In genomic region chr6:47308223-47308567, GRCh38 we compare ENCODE assay signal across 8 cellular contexts. TPM values are rescaled to one million over a fixed set of nuclear protein-coding genes. Genes with fewer than 3 reads are reported as not detected.
DNase-seq lines count a peak whose midpoint lies in the region; ATAC-seq, FAIRE-seq and TF ChIP-seq lines count a peak whose summit lies in the region.

No MANE protein-coding gene starts in this region.

- POLR2A ChIA-PET in H1 (lab: Charles Lee; ENCODE audit: partially characterized antibody), result interaction anchor here (0.6 to 1.7 kb wide), 6 partner anchors 8 to 210 kb away, joined by 3 to 8 read pairs (median 4); partner anchors contain the start of gene CD2AP

- no peaks in the 10 kb centered on the region for H3K27me3 ChIP-seq in H1 (replicated peaks in 1 of 4; ENCODE audit: control insufficient read depth in 3 of 4, extremely low read depth in 1 of 4, insufficient read depth in 3 of 4, low read length in 3 of 4)

- peaks cover 31 to 59% of the 10 kb centered on the region in 2 experiments for H3K79me2 ChIP-seq in H1 (ENCODE audit: control insufficient read depth in 1 of 2, insufficient read depth in 2 of 2, low read length in 2 of 2)

- H4K5ac ChIP-seq in H1 (ENCODE audit: insufficient read length, low read depth, low read length), result no peak overlapping the region

- H2BK15ac ChIP-seq in H1 (ENCODE audit: low read length), result no peak overlapping the region

- H3K27ac ChIP-seq in H1 (ENCODE audit: low read depth, low read length), result no peak overlapping the region

- peaks cover 0 to 8% (median 6%) of the 10 kb centered on the region in 7 donors for H3K9me3 Mint-ChIP-seq in CD14-positive monocyte
- no peaks in the 10 kb centered on the region for H3K9me3 Mint-ChIP-seq in nephron

- H3K36me3 Mint-ChIP-seq in CD14-positive monocyte, result peaks cover 0 to 9% of the 10 kb centered on the region in 2 donors
- no peaks in the 10 kb centered on the region for H3K36me3 Mint-ChIP-seq in nephron (ENCODE audit: low read depth)

- no peak for TF ChIP-seq POLR2A in H1 (IDR thresholded peaks at IDR 0.05; ENCODE audit: control extremely low read depth in 1 of 2, low read depth in 2 of 2, low read length in 2 of 2)

- H3K27ac Mint-ChIP-seq in CD14-positive monocyte, result peak overlapping the region in 1 of 7 donors; percentile 19
- H3K27ac Mint-ChIP-seq in nephron, result peak overlapping the region in 2 of 3 experiments; percentile 3 to 71

- peak overlapping the region; percentile 77 to 96 (median 90) for H3K9ac ChIP-seq in H1 (replicated peaks in 1 of 4; ENCODE audit: extremely low read depth in 1 of 4, low read depth in 3 of 4, low read length in 3 of 4)

- H3K23me2 ChIP-seq in H1 (ENCODE audit: low read depth, low read length), result peaks cover 5% of the 10 kb centered on the region

- TF ChIP-seq EP300 in H1 (IDR thresholded peaks at IDR 0.05; ENCODE audit: borderline replicate concordance in 1 of 2, low read depth in 2 of 2, low read length in 2 of 2), result no peak

- H2BK12ac ChIP-seq in H1 (ENCODE audit: low read depth, low read length), result no peak overlapping the region

- no peak overlapping the region for H4K91ac ChIP-seq in H1 (replicated peaks; ENCODE audit: insufficient read length, low read length)

- DNase-seq in CD14-positive monocyte (ENCODE audit: low spot score), result no peak
- peak; percentile 4 for DNase-seq in NCI-H526 treated with DMSO at 0.1 percent for 48 hours (lab: John Stamatoyannopoulos, UW)
- no peak for DNase-seq in H1 (ENCODE audit: low read depth in 1 of 2, low spot score in 2 of 2)
- no peak for DNase-seq in AML-193 (lab: John Stamatoyannopoulos, UW)
- DNase-seq in OCI-M2 (lab: John Stamatoyannopoulos, UW; ENCODE audit: unreplicated experiment), result no peak

- no peak overlapping the region for H3K23ac ChIP-seq in H1 (ENCODE audit: insufficient read length)

- H3K27me3 Mint-ChIP-seq in CD14-positive monocyte (ENCODE audit: low read depth in 3 of 3) (peaks cover 24 to 38% (median 29%) of the 10 kb centered on the region in 3 donors), nephron (ENCODE audit: low read depth) (peaks cover 20% of the 10 kb centered on the region)

- intact Hi-C loops in CD14-positive monocyte (cut with micrococcal nuclease), result loop anchor here (2.0 to 10.0 kb wide), 3 partner anchors 61 to 453 kb away; no protein-coding TSS in a partner anchor

- H3K79me1 ChIP-seq in H1 (ENCODE audit: low read depth, low read length), result 0 out of 2 replicates have a peak, but pooled peaks cover 4% of the 10 kb centered on the region

- no peak overlapping the region for H2BK5ac ChIP-seq in H1 (ENCODE audit: low read depth, low read length)

- CTCF ChIA-PET in H1 (lab: Charles Lee; ENCODE audit: partially characterized antibody), result interaction anchor here (0.8 to 1.8 kb wide), 9 partner anchors 10 to 216 kb away, joined by 3 to 10 read pairs (median 3); no protein-coding TSS in a partner anchor

- H3K36me3 ChIP-seq in H1 (ENCODE audit: control insufficient read depth in 2 of 4, insufficient read depth in 4 of 4, low read length in 3 of 4), result no peaks in the 10 kb centered on the region

- H3K4ac ChIP-seq in H1 (replicated peaks; ENCODE audit: insufficient read length, low read depth, low read length), result no peak overlapping the region

- peak overlapping the region; percentile 79 to 80 for H3K4me3 Mint-ChIP-seq in CD14-positive monocyte
- H3K4me3 Mint-ChIP-seq in nephron, result peak overlapping the region; percentile 87 to 91 (median 89)

- H2BK20ac ChIP-seq in H1 (ENCODE audit: low read length), result no peak overlapping the region

- H4K20me1 ChIP-seq in H1 (replicated peaks in 1 of 2; ENCODE audit: control insufficient read depth in 1 of 2, insufficient read depth in 2 of 2, low read length in 2 of 2), result peaks cover 5 to 6% of the 10 kb centered on the region in 2 experiments

- H2AFZ ChIP-seq in H1 (ENCODE audit: low read length), result no peak overlapping the region

- ATAC-seq in HG03196 (IDR thresholded peaks at IDR 0.05; ENCODE audit: unreplicated experiment) (no peak), HG02642 (IDR thresholded peaks at IDR 0.05; ENCODE audit: poor library complexity, unreplicated experiment) (no peak)

- H3K9me3 ChIP-seq in H1 (ENCODE audit: insufficient read depth in 2 of 2, low read depth in 1 of 2, low read length in 1 of 2), result no peaks in the 10 kb centered on the region; a peak in 1 of 4 replicates

- WGBS in H1 (ENCODE audit: extremely low coverage in 1 of 2, insufficient coverage in 1 of 2, insufficient read length in 1 of 2, insufficient replicate concordance in 2 of 2, low coverage in 1 of 2, low lambda C conversion rate in 2 of 2, missing lambda C conversion rate in 1 of 2), 2 experiments, result 12% methylated on average over 3 of the region's 3 CpGs; no CpG with 5 or more reads in 1 of the 2 experiments

- H3K56ac ChIP-seq in H1 (replicated peaks; ENCODE audit: insufficient read length, low read depth, low read length), result no peak overlapping the region

- H2BK120ac ChIP-seq in H1 (replicated peaks; ENCODE audit: low read depth, low read length), result no peak overlapping the region

- peak overlapping the region; percentile 6; the same call in 1 of the 2 replicates for H3K18ac ChIP-seq in H1 (ENCODE audit: extremely low read depth, low read length)

- TF ChIP-seq CTCF in CD14-positive monocyte (IDR thresholded peaks at IDR 0.05), result no peak
- TF ChIP-seq CTCF in H1 (IDR thresholded peaks at IDR 0.05; ENCODE audit: control extremely low read depth in 1 of 3, insufficient read depth in 1 of 3, low read depth in 1 of 3, low read length in 3 of 3), result no peak
- no peak for TF ChIP-seq CTCF in nephron (IDR thresholded peaks at IDR 0.05; ENCODE audit: unreplicated experiment in 3 of 3)

- H3K4me1 Mint-ChIP-seq in CD14-positive monocyte (peaks cover 11% of the 10 kb centered on the region), nephron (peaks cover 9% of the 10 kb centered on the region)

- H3K4me1 ChIP-seq in H1 (replicated peaks in 1 of 4; ENCODE audit: control insufficient read depth in 3 of 4, insufficient read depth in 4 of 4, low read length in 3 of 4), result peaks cover 0 to 17% (median 5%) of the 10 kb centered on the region in 4 experiments; a peak in 5 of 7 replicates

- H2AK5ac ChIP-seq in H1 (ENCODE audit: low read depth, low read length), result 0 out of 2 replicates have a peak overlapping the region, but pooled peaks have one; percentile 65

- no peak overlapping the region for H3K14ac ChIP-seq in H1 (ENCODE audit: insufficient read length)

- FAIRE-seq in H1 (lab: Jason Lieb, UNC), result no peak

- no peak for TF ChIP-seq RAD21 in H1 (IDR thresholded peaks at IDR 0.05 in 1 of 2, conservative IDR thresholded peaks at IDR 0.05 in 1 of 2; ENCODE audit: low read depth in 2 of 2, low read length in 2 of 2)

- peak overlapping the region; percentile 79 to 93 (median 88) for H3K4me3 ChIP-seq in H1 (ENCODE audit: extremely low read depth in 1 of 4, insufficient read depth in 2 of 4, low read depth in 3 of 4, low read length in 4 of 4)

- peak overlapping the region; percentile 93 to 94 for H3K4me2 ChIP-seq in H1 (ENCODE audit: insufficient read depth in 1 of 2, low read depth in 2 of 2, low read length in 2 of 2)

- no peak overlapping the region for H4K8ac ChIP-seq in H1 (ENCODE audit: extremely low read depth, insufficient read depth, low read length)

TF ChIP-seq in H1, 55 proteins besides CTCF, POLR2A, EP300 and RAD21:
- TF ChIP-seq SIX5 (IDR thresholded peaks at IDR 0.05; ENCODE audit: low read depth, low read length) (no peak), TEAD4 (IDR thresholded peaks at IDR 0.05; ENCODE audit: low read depth, low read length) (0 out of 2 replicates have a peak, but pooled peaks have one; percentile 0)

RNA-seq across cellular contexts. Expression of gene TNFRSF21, which starts 1.5 kb away (rescaled TPM):
- polyA plus RNA-seq in CD14-positive monocyte (under 1 TPM; 0.58 to 0.86 TPM), H1 (2011; rRNA removed) (16.4 and 21.3 TPM in 2 replicates)
- 52.4 and 52.7 TPM in 2 replicates for total RNA-seq in H1 (2021; fragmentation: NEBNext Ultra II Directional; extraction: Animal tissue kit (Norgen Biotek cat#: 25700))
- polyA plus RNA-seq in H1 (2011; cell fraction: cytosol; rRNA removed), result 20.2 TPM
- 15.2 TPM for polyA plus RNA-seq in H1 (2011; cell fraction: nucleus; rRNA removed)
- 34.6 to 40.9 TPM (median 35.8 TPM) in 4 replicates for polyA plus RNA-seq in H1 (2012, experiment 1 of 2)
- polyA plus RNA-seq in H1 (2012, experiment 2 of 2), result 20.3 TPM
- polyA plus RNA-seq in H1 (2013, experiment 1 of 2), result 45.5 TPM
- polyA plus RNA-seq in H1 (2013, experiment 2 of 2), result 56.1 TPM
- polyA minus RNA-seq in H1 (2011; rRNA and poly(A)+ RNA removed), result 59.1 and 62.4 TPM in 2 replicates
- polyA minus RNA-seq in H1 (2011; cell fraction: cytosol; rRNA and poly(A)+ RNA removed), result 27.9 TPM
- 39.1 TPM for polyA minus RNA-seq in H1 (2011; cell fraction: nucleus; rRNA and poly(A)+ RNA removed)

Comparison
In these comparisons a context has a peak if more than half of its experiments do, and no peak if none do; other contexts are left out.
1. RNA of gene TNFRSF21, which starts 1.5 kb away (polyA plus RNA-seq): 15.2 to 56.1 TPM in H1; 0.58 to 0.86 TPM in CD14-positive monocyte; every median in the first group is over 4 times any median in the second.